ENCODE assay signal across 1 cellular context in genomic region chr19:1412323-1412923, GRCh38.
TF ChIP-seq lines count a peak whose summit lies in the region.

No MANE protein-coding gene starts in this region.

TF ChIP-seq in K562, 482 proteins besides CTCF, POLR2A, EP300 and RAD21:
- no peak for TF ChIP-seq MAFK (IDR thresholded peaks at IDR 0.05; ENCODE audit: low read length)
- peak; percentile 62 for TF ChIP-seq RBFOX2 (IDR thresholded peaks at IDR 0.05; ENCODE audit: low read depth, low read length)
- TF ChIP-seq, protein P1, sequence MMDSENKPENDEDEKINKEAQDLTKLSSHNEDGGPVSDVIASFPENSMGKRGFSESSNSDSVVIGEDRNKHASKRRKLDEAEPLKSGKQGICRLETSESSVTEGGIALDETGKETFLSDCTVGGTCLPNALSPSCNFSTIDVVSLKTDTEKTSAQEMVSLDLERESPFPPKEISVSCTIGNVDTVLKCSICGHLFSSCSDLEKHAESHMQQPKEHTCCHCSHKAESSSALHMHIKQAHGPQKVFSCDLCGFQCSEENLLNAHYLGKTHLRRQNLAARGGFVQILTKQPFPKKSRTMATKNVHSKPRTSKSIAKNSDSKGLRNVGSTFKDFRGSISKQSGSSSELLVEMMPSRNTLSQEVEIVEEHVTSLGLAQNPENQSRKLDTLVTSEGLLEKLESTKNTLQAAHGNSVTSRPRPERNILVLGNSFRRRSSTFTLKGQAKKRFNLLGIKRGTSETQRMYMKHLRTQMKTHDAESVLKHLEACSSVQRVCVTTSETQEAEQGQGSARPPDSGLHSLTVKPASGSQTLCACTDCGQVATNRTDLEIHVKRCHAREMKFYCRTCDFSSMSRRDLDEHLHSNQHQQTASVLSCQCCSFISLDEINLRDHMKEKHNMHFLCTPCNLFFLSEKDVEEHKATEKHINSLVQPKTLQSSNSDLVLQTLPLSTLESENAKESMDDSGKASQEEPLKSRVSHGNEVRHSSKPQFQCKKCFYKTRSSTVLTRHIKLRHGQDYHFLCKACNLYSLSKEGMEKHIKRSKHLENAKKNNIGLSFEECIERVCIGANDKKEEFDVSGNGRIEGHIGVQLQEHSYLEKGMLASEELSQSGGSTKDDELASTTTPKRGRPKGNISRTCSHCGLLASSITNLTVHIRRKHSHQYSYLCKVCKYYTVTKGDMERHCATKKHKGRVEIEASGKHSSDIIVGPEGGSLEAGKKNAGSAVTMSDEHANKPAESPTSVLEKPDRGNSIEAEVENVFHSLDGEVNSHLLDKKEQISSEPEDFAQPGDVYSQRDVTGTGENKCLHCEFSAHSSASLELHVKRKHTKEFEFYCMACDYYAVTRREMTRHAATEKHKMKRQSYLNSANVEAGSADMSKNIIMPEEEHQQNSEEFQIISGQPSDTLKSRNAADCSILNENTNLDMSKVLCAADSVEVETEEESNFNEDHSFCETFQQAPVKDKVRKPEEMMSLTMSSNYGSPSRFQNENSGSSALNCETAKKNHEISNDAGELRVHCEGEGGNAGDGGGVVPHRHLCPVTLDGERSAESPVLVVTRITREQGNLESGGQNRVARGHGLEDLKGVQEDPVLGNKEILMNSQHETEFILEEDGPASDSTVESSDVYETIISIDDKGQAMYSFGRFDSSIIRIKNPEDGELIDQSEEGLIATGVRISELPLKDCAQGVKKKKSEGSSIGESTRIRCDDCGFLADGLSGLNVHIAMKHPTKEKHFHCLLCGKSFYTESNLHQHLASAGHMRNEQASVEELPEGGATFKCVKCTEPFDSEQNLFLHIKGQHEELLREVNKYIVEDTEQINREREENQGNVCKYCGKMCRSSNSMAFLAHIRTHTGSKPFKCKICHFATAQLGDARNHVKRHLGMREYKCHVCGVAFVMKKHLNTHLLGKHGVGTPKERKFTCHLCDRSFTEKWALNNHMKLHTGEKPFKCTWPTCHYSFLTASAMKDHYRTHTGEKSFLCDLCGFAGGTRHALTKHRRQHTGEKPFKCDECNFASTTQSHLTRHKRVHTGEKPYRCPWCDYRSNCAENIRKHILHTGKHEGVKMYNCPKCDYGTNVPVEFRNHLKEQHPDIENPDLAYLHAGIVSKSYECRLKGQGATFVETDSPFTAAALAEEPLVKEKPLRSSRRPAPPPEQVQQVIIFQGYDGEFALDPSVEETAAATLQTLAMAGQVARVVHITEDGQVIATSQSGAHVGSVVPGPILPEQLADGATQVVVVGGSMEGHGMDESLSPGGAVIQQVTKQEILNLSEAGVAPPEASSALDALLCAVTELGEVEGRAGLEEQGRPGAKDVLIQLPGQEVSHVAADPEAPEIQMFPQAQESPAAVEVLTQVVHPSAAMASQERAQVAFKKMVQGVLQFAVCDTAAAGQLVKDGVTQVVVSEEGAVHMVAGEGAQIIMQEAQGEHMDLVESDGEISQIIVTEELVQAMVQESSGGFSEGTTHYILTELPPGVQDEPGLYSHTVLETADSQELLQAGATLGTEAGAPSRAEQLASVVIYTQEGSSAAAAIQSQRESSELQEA (IDR thresholded peaks at IDR 0.05; ENCODE audit: low read depth): no peak
- no peak for TF ChIP-seq SIN3B (IDR thresholded peaks at IDR 0.05; ENCODE audit: low read depth)
- TF ChIP-seq, protein P2, sequence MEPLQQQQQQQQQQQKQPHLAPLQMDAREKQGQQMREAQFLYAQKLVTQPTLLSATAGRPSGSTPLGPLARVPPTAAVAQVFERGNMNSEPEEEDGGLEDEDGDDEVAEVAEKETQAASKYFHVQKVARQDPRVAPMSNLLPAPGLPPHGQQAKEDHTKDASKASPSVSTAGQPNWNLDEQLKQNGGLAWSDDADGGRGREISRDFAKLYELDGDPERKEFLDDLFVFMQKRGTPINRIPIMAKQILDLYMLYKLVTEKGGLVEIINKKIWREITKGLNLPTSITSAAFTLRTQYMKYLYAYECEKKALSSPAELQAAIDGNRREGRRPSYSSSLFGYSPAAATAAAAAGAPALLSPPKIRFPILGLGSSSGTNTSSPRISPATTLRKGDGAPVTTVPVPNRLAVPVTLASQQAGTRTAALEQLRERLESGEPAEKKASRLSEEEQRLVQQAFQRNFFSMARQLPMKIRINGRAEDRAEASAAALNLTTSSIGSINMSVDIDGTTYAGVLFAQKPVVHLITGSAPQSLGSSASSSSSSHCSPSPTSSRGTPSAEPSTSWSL (CRISPR knock-in tag; IDR thresholded peaks at IDR 0.05; ENCODE audit: borderline replicate concordance): no peak
- no peak for TF ChIP-seq ETV5 (CRISPR knock-in tag; IDR thresholded peaks at IDR 0.05; ENCODE audit: low read depth)
- TF ChIP-seq POLR2G (IDR thresholded peaks at IDR 0.05; ENCODE audit: low read depth, low read length): peak; percentile 13; the same call in 1 of the 2 replicates
- TF ChIP-seq ZNF3 (CRISPR knock-in tag; IDR thresholded peaks at IDR 0.05): no peak
- no peak for TF ChIP-seq KAT7 (CRISPR knock-in tag; IDR thresholded peaks at IDR 0.05; ENCODE audit: borderline replicate concordance)
- TF ChIP-seq, protein P3, sequence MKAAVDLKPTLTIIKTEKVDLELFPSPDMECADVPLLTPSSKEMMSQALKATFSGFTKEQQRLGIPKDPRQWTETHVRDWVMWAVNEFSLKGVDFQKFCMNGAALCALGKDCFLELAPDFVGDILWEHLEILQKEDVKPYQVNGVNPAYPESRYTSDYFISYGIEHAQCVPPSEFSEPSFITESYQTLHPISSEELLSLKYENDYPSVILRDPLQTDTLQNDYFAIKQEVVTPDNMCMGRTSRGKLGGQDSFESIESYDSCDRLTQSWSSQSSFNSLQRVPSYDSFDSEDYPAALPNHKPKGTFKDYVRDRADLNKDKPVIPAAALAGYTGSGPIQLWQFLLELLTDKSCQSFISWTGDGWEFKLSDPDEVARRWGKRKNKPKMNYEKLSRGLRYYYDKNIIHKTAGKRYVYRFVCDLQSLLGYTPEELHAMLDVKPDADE (conservative IDR thresholded peaks at IDR 0.05; ENCODE audit: control insufficient read depth, low read depth, low read length): no peak
- TF ChIP-seq ZNF212 (CRISPR knock-in tag; IDR thresholded peaks at IDR 0.05): no peak
- no peak for TF ChIP-seq SOX6 (IDR thresholded peaks at IDR 0.05)
- no peak for TF ChIP-seq FOXA1 (IDR thresholded peaks at IDR 0.05; ENCODE audit: borderline replicate concordance)
